In the genomic region with DNA sequence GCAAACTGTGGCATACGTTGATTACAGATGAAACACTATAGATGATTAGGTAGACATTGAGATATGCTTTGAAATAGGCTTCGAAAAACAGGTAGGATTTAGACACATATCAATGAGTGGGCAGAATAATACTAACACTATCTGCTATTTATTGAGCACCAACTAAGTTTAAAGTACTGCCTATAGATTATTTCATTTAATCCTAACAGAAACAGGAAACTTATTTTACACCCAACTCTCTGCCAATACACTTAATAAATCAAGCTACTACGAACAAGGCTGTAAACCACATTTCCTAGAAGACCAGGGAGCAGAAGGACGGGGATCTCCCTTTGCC, we compare ENCODE assay signal across 8 cellular contexts. TPM values are rescaled to one million over a fixed set of nuclear protein-coding genes. Genes with fewer than 3 reads are reported as not detected.
DNase-seq lines count a peak whose midpoint lies in the region; ATAC-seq and TF ChIP-seq lines count a peak whose summit lies in the region.

No MANE protein-coding gene starts in this region.

- TF ChIP-seq CTCF in activated B cell treated with CpG ODN at 0.5 μM for 24 hours (IDR thresholded peaks at IDR 0.05), result no peak
- TF ChIP-seq CTCF in mesothelial cell of epicardium (IDR thresholded peaks at IDR 0.05; ENCODE audit: unreplicated experiment), result no peak

- no peaks in the 10 kb centered on the region for H3K9me3 ChIP-seq in BLaER1

- no peak overlapping the region for H3K27ac ChIP-seq in BLaER1

- no peak overlapping the region for H3K9ac ChIP-seq in BLaER1

- H3K27me3 ChIP-seq in BLaER1, result no peaks in the 10 kb centered on the region

- H3K27ac Mint-ChIP-seq in activated B cell treated with CpG ODN at 0.5 μM for 24 hours (peak overlapping the region; percentile 66), mesothelial cell of epicardium (no peak overlapping the region)

- H3K4me3 Mint-ChIP-seq in activated B cell treated with CpG ODN at 0.5 μM for 24 hours (peak overlapping the region; percentile 80), mesothelial cell of epicardium (peak overlapping the region; percentile 66)

- intact Hi-C loops in activated B cell treated with CpG ODN at 0.5 μM for 24 hours (cut with micrococcal nuclease), result loop anchor here (1.0 to 2.0 kb wide), 6 partner anchors 35 to 1640 kb away; partner anchors contain the start of genes AK7, DICER1, GLRX5 and PAPOLA

- H3K4me2 ChIP-seq in BLaER1, result peak overlapping the region; percentile 31

- H3K36me3 Mint-ChIP-seq in activated B cell treated with CpG ODN at 0.5 μM for 24 hours (ENCODE audit: low read depth) (no peaks in the 10 kb centered on the region), mesothelial cell of epicardium (no peaks in the 10 kb centered on the region)

- H3K4me1 Mint-ChIP-seq in activated B cell treated with CpG ODN at 0.5 μM for 24 hours (peaks cover 24% of the 10 kb centered on the region), mesothelial cell of epicardium (peaks cover 11% of the 10 kb centered on the region)

- peak overlapping the region; percentile 91; the same call in 1 of the 2 replicates for H3K4me3 ChIP-seq in BLaER1

- H3K9me3 Mint-ChIP-seq in activated B cell treated with CpG ODN at 0.5 μM for 24 hours, result no peaks in the 10 kb centered on the region
- H3K9me3 Mint-ChIP-seq in mesothelial cell of epicardium, result no peaks in the 10 kb centered on the region

- POLR2A ChIA-PET in activated B cell treated with CpG ODN at 0.5 μM for 24 hours (lab: Charles Lee), result interaction anchor here (0.7 to 0.8 kb wide), 2 partner anchors 10 to 34 kb away, joined by 3 read pairs; no protein-coding TSS in a partner anchor

- DNase-seq in activated B cell treated with CpG ODN at 0.5 μM for 24 hours (no peak), mesothelial cell of epicardium (ENCODE audit: low spot score in 2 of 2, unreplicated experiment in 2 of 2) (no peak), RPMI8226 (no peak), HT-29 (ENCODE audit: low spot score) (no peak), NCI-H1694 (lab: John Stamatoyannopoulos, UW) (no peak)

- ATAC-seq in GM19455 (IDR thresholded peaks at IDR 0.05; ENCODE audit: unreplicated experiment) (peak; percentile 45), activated B cell treated with CpG ODN at 0.5 μM for 24 hours (ENCODE audit: low read depth) (no peak), GM18498 (IDR thresholded peaks at IDR 0.05; ENCODE audit: unreplicated experiment) (no peak)

- CTCF ChIA-PET in activated B cell treated with CpG ODN at 0.5 μM for 24 hours (lab: Charles Lee), result interaction anchor here (1.1 kb wide), 1 partner anchor 56 kb away, joined by 4 read pairs; no protein-coding TSS in a partner anchor

- peaks cover 43% of the 10 kb centered on the region for H4K20me1 ChIP-seq in BLaER1

- no peaks in the 10 kb centered on the region; the same call in 1 of the 2 replicates for H3K36me3 ChIP-seq in BLaER1

- H3K4me1 ChIP-seq in BLaER1, result peaks cover 16% of the 10 kb centered on the region

- H3K27me3 Mint-ChIP-seq in activated B cell treated with CpG ODN at 0.5 μM for 24 hours (peaks cover 18% of the 10 kb centered on the region), mesothelial cell of epicardium (ENCODE audit: low read depth) (peaks cover 22% of the 10 kb centered on the region)

RNA-seq across cellular contexts. Expression of gene VRK1, which starts 0.4 kb away (rescaled TPM):
- total RNA-seq in activated B cell treated with CpG ODN at 0.5 μM for 24 hours (30.2 and 32.1 TPM in 2 replicates), mesothelial cell of epicardium (20.0 to 20.8 TPM (median 20.2 TPM) in 3 replicates)
- 13.3 and 14.6 TPM in 2 replicates for total RNA-seq in HT-29 (2014; rRNA removed; shearing (Covaris generic))
